Comparison of ENCODE assay signal across 22 cellular contexts in the genomic region with DNA sequence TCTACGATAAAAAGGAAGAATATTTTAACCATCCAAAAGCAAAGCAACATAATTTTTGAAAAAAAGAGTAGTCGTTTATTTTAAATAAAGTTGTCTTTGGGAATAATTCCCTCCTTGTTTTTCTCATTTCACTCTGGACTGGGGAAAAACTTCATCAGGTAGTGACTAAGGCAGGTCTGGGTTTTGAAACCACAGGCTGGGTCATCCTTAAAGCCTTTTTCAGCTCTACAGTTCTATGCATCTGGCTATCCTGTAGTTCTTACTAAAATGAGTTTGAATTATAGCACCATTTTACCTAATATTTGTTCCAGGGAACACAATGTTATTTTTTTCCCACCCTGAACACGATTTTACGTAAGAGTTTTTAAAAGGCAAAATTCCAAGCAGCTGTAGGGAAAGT.
A peak's percentile ranks its signal among the peaks of the same experiment; 100 is the strongest.
DNase-seq lines count a peak whose midpoint lies in the region; ATAC-seq and TF ChIP-seq lines count a peak whose summit lies in the region.
"Had no signal": no experiment of that assay in that cellular context is flagged by ENCODE, and none has a peak within 500 bp of the region (broad histone marks: within the 10 kb centered on the region; RNA-seq: fewer than 3 reads in every experiment).

No MANE protein-coding gene starts in this region.

- no peak overlapping the region for H4K5ac ChIP-seq in IMR-90 (ENCODE audit: low read depth, low read length)

- H3K36me3 ChIP-seq in IMR-90 (ENCODE audit: control insufficient read depth, insufficient read depth, low read length) (no peaks in the 10 kb centered on the region), RWPE2 (ENCODE audit: low read depth) (peaks cover 58% of the 10 kb centered on the region), stomach (no peaks in the 10 kb centered on the region)
- H3K36me3 ChIP-seq: Peyer's patch, SJSA1 had no signal

- no peak for TF ChIP-seq RAD21 in IMR-90 (IDR thresholded peaks at IDR 0.05; ENCODE audit: low read length)

- no peak overlapping the region for H2BK120ac ChIP-seq in IMR-90 (ENCODE audit: low read depth, low read length)

- H3K56ac ChIP-seq in IMR-90 (ENCODE audit: extremely low read depth, insufficient read depth, low read length), result no peak overlapping the region

- BruUV-seq in IMR-90 (replicated peaks; lab: Mats Ljungman, UMichigan), result no TSS peak

- no peaks in the 10 kb centered on the region for H3K9me3 ChIP-seq in IMR-90 (ENCODE audit: control insufficient read depth, insufficient read depth, low read length)
- no peaks in the 10 kb centered on the region for H3K9me3 ChIP-seq in RWPE2 (ENCODE audit: severe bottlenecking)
- H3K9me3 ChIP-seq in stomach, result no peaks in the 10 kb centered on the region
- H3K9me3 ChIP-seq: Peyer's patch, SJSA1 had no signal

- H3K14ac ChIP-seq in IMR-90 (replicated peaks; ENCODE audit: low read depth, low read length), result no peak overlapping the region

- H4K91ac ChIP-seq in IMR-90 (ENCODE audit: insufficient read depth, low read depth, low read length), result no peak overlapping the region

- H3K9me1 ChIP-seq in IMR-90 (ENCODE audit: insufficient read depth, low read length), result no peaks in the 10 kb centered on the region

- H2AK9ac ChIP-seq in IMR-90 (replicated peaks; ENCODE audit: low read depth, low read length, poor library complexity), result no peak overlapping the region

- H3K4me3 ChIP-seq in IMR-90 (ENCODE audit: insufficient read depth, low read depth, low read length) (no peak overlapping the region), RWPE2 (ENCODE audit: severe bottlenecking) (no peak overlapping the region), epithelial cell of esophagus (ENCODE audit: low read length) (no peak overlapping the region), stomach (no peak overlapping the region)
- H3K4me3 ChIP-seq: Peyer's patch, SJSA1 had no signal

- H3K27me3 ChIP-seq in IMR-90 (ENCODE audit: control insufficient read depth, insufficient read depth, low read length), result no peaks in the 10 kb centered on the region
- no peaks in the 10 kb centered on the region for H3K27me3 ChIP-seq in RWPE2 (ENCODE audit: insufficient read depth, poor library complexity, severe bottlenecking)
- H3K27me3 ChIP-seq in stomach, result no peaks in the 10 kb centered on the region
- H3K27me3 ChIP-seq: Peyer's patch, SJSA1 had no signal

- H3K27ac ChIP-seq in IMR-90 (ENCODE audit: insufficient read depth, low read length) (no peak overlapping the region), RWPE2 (ENCODE audit: poor library complexity, severe bottlenecking) (peak overlapping the region; percentile 33), stomach (no peak overlapping the region)
- H3K27ac ChIP-seq: C4-2B, Peyer's patch, SJSA1 had no signal

- H2AK5ac ChIP-seq in IMR-90 (ENCODE audit: low read depth, low read length), result no peak overlapping the region

- CTCF ChIA-PET in IMR-90 (lab: Yijun Ruan, JAX), result interaction anchor here (0.7 kb wide), 1 partner anchor 12 kb away, joined by 9 read pairs; no protein-coding TSS in a partner anchor

- H2BK15ac ChIP-seq in IMR-90 (ENCODE audit: low read depth, low read length), result no peak overlapping the region

- no peaks in the 10 kb centered on the region for H4K20me1 ChIP-seq in IMR-90 (ENCODE audit: insufficient read depth, low read length)

- H3K4ac ChIP-seq in IMR-90 (ENCODE audit: low read depth, low read length), result no peak overlapping the region

- no peak overlapping the region for H3K18ac ChIP-seq in IMR-90 (ENCODE audit: low read depth, low read length)

- TF ChIP-seq EP300 in stomach (IDR thresholded peaks at IDR 0.05), result no peak

- dilution Hi-C loops in IMR-90 (cut with HindIII; ENCODE audit: low sequenced_read_pairs, unreplicated experiment), result no loop called here

- H3K79me1 ChIP-seq in IMR-90 (ENCODE audit: low read depth in 1 of 2, low read length in 2 of 2), result no peaks in the 10 kb centered on the region

- no peak overlapping the region for H3K4me2 ChIP-seq in IMR-90 (ENCODE audit: low read depth, low read length)

- POLR2A ChIA-PET in IMR-90 (lab: Charles Lee; ENCODE audit: unreplicated experiment), result no interaction called here

- TF ChIP-seq CTCF in IMR-90 (conservative IDR thresholded peaks at IDR 0.05; ENCODE audit: low read depth, low read length), result no peak
- TF ChIP-seq CTCF in RWPE2 (IDR thresholded peaks at IDR 0.05; ENCODE audit: poor library complexity, severe bottlenecking), result no peak
- TF ChIP-seq CTCF in epithelial cell of esophagus (IDR thresholded peaks at IDR 0.05; ENCODE audit: insufficient read depth, low read depth, low read length, missing control alignments), result no peak
- no peak for TF ChIP-seq CTCF in stomach (IDR thresholded peaks at IDR 0.05)

- H2BK20ac ChIP-seq in IMR-90 (ENCODE audit: low read depth, low read length), result no peak overlapping the region

- no peak overlapping the region for H2BK5ac ChIP-seq in IMR-90 (ENCODE audit: low read depth, low read length, poor library complexity, severe bottlenecking)

- no peak overlapping the region for H3K23ac ChIP-seq in IMR-90 (ENCODE audit: low read depth, low read length)

- peaks cover 3% of the 10 kb centered on the region for H3K4me1 ChIP-seq in IMR-90 (ENCODE audit: control insufficient read depth, insufficient read depth, low read length)
- peaks cover 38% of the 10 kb centered on the region for H3K4me1 ChIP-seq in RWPE2 (ENCODE audit: insufficient read depth, poor library complexity, severe bottlenecking)
- H3K4me1 ChIP-seq in stomach, result no peaks in the 10 kb centered on the region
- H3K4me1 ChIP-seq: Peyer's patch had no signal

- ATAC-seq in IMR-90 (ENCODE audit: low read depth) (no peak), RWPE2 (ENCODE audit: low read depth) (peak; percentile 59; the same call in 2 of the 3 replicates), GM21717 (IDR thresholded peaks at IDR 0.05; ENCODE audit: unreplicated experiment) (no peak)
- ATAC-seq: Right ventricle myocardium inferior had no signal

- no peak overlapping the region for H4K8ac ChIP-seq in IMR-90 (ENCODE audit: low read depth in 2 of 2, low read length in 2 of 2)

- no peak overlapping the region for H3K9ac ChIP-seq in IMR-90 (ENCODE audit: low read depth, low read length)

- no peak overlapping the region for H2AFZ ChIP-seq in IMR-90 (replicated peaks; ENCODE audit: low read length, poor library complexity)

- intact Hi-C loops in IMR-90 (cut with micrococcal nuclease), result no loop called here
- intact Hi-C loops in stomach (cut with DNase I; ENCODE audit: low total_unique reads), result no loop called here

- no CpG with 5 or more reads among the region's 4 CpGs for WGBS in IMR-90 (ENCODE audit: extremely low coverage in 2 of 2, insufficient read length in 1 of 2), 2 experiments
- WGBS in stomach, 5 donors, result 87 to 96% (median 92%) methylated on average over 4 of the region's 4 CpGs

- TF ChIP-seq POLR2A in IMR-90 (IDR thresholded peaks at IDR 0.05; ENCODE audit: low read depth, low read length) (no peak), stomach (IDR thresholded peaks at IDR 0.05) (no peak)

- peak; percentile 7 for DNase-seq in IMR-90
- no peak for DNase-seq in RWPE2 (ENCODE audit: low spot score)
- DNase-seq in epithelial cell of esophagus (ENCODE audit: low read depth), result peak; percentile 51
- DNase-seq in renal cortical epithelial cell (ENCODE audit: low read depth), result peak; percentile 48
- no peak for DNase-seq in stomach
- no peak for DNase-seq in NCI-H524 (lab: John Stamatoyannopoulos, UW)
- DNase-seq: CD8-positive, alpha-beta memory T cell; GOT3; HCEC 1CT; Kasumi-1; MM.1S; NCI-H1048; NCI-H1417 treated with DMSO at 0.1 percent for 48 hours; NCI-H187; NCI-H2227 treated with DMSO at 0.1 percent for 48 hours; NCI-H510A; NCI-H82; Peyer's patch had no signal

- in situ Hi-C loops in IMR-90 (cut with MboI; ENCODE audit: low sequenced_read_pairs), result no loop called here

TF ChIP-seq in IMR-90, 13 proteins besides CTCF, POLR2A, EP300 and RAD21:
- TF ChIP-seq CHD1 (IDR thresholded peaks at IDR 0.05; ENCODE audit: low read depth, low read length), result no peak
- TF ChIP-seq NFE2L2 (IDR thresholded peaks at IDR 0.05; ENCODE audit: low read depth, low read length), result no peak
- no peak for TF ChIP-seq BHLHE40 (IDR thresholded peaks at IDR 0.05; ENCODE audit: low read depth, low read length)
- no peak for TF ChIP-seq MAZ (IDR thresholded peaks at IDR 0.05; ENCODE audit: borderline replicate concordance, low read depth, low read length)
- no peak for TF ChIP-seq FOS (IDR thresholded peaks at IDR 0.05; ENCODE audit: low read depth, low read length)
- no peak for TF ChIP-seq RFX5 (IDR thresholded peaks at IDR 0.05; ENCODE audit: low read depth, low read length)
- no peak for TF ChIP-seq CEBPB (IDR thresholded peaks at IDR 0.05; ENCODE audit: low read depth, low read length)
- no peak for TF ChIP-seq RCOR1 (IDR thresholded peaks at IDR 0.05; ENCODE audit: insufficient replicate concordance, low read length)
- TF ChIP-seq, protein P1, sequence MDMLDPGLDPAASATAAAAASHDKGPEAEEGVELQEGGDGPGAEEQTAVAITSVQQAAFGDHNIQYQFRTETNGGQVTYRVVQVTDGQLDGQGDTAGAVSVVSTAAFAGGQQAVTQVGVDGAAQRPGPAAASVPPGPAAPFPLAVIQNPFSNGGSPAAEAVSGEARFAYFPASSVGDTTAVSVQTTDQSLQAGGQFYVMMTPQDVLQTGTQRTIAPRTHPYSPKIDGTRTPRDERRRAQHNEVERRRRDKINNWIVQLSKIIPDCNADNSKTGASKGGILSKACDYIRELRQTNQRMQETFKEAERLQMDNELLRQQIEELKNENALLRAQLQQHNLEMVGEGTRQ (IDR thresholded peaks at IDR 0.05; ENCODE audit: low read depth, low read length), result no peak
- no peak for TF ChIP-seq ELK1 (IDR thresholded peaks at IDR 0.05; ENCODE audit: borderline replicate concordance, low read depth, low read length)
- no peak for TF ChIP-seq SMC3 (IDR thresholded peaks at IDR 0.05; ENCODE audit: low read depth, low read length)
- TF ChIP-seq MXI1 (IDR thresholded peaks at IDR 0.05; ENCODE audit: borderline replicate concordance, low read depth, low read length), result no peak
- no peak for TF ChIP-seq MAFK (IDR thresholded peaks at IDR 0.05; ENCODE audit: low read depth, low read length)

Comparison
In these comparisons a context has a peak if more than half of its experiments do, and no peak if none do; other contexts are left out.
1. DNase-seq: peak in IMR-90 (single experiment), epithelial cell of esophagus (single experiment) and renal cortical epithelial cell (single experiment); none in RWPE2 (single experiment), stomach (single experiment) and NCI-H524 (0 of 2).